12 cellular contexts compared by ENCODE assay signal in the genomic region with DNA sequence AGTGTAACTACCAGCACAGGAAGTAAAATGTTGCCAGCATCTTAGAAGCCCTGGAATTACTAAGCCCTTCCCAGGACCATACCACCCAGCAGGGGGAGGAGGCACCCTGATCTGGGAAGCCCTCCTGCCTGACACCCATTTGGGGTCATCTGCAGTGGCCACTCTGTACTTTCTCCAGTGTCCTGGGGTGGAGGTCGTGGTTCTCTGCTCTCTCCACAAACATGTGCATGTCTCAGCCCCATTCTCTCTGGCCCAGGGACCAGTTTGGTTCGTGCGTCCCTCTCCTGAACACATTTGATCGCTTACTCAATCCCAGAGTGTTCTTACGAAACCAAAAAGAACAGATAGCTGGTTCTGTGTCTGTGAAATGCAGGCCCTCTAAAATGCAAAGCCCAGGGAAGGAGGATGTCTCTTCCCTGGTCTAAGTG. TPM values are rescaled to one million over a fixed set of nuclear protein-coding genes. Genes with fewer than 3 reads are reported as not detected.
DNase-seq lines count a peak whose midpoint lies in the region; ATAC-seq, FAIRE-seq and TF ChIP-seq lines count a peak whose summit lies in the region.
"Had no signal": no experiment of that assay in that cellular context is flagged by ENCODE, and none has a peak within 500 bp of the region (broad histone marks: within the 10 kb centered on the region; RNA-seq: fewer than 3 reads in every experiment).

No MANE protein-coding gene starts in this region.

- FAIRE-seq in RCC 7860 (lab: Jason Lieb, UNC), result no peak
- FAIRE-seq: endometrium, HTR-8/SVneo had no signal

- peak; percentile 29 for DNase-seq in ACHN
- DNase-seq in HCEC 1CT, result peak; percentile 51
- no peak for DNase-seq in left lobe of liver (ENCODE audit: low spot score)
- no peak for DNase-seq in HUDEP-2 (lab: John Stamatoyannopoulos, UW; ENCODE audit: unreplicated experiment in 76 of 76)
- no peak for DNase-seq in RCC 7860 (ENCODE audit: low spot score)
- DNase-seq: CD4-positive, alpha-beta T cell; stimulated activated CD4-positive, alpha-beta T cell treated with anti-CD3 and anti-CD28 coated beads, Interleukin-4, amount 100 ng/mL, for 4 hours had no signal

- in situ Hi-C loops in ACHN (cut with HindIII; ENCODE audit: low pct_ligation_motif_present, low pct_unique_long_range_greater_than_20kb, low sequenced_read_pairs), result no loop called here

- ATAC-seq in left lobe of liver (peak; percentile 86), HG03135 (IDR thresholded peaks at IDR 0.05; ENCODE audit: unreplicated experiment) (no peak), HG02588 (IDR thresholded peaks at IDR 0.05; ENCODE audit: unreplicated experiment) (no peak)

- H3K4me3 ChIP-seq in WI38 (ENCODE audit: low read depth, low read length), result no peak overlapping the region

- TF ChIP-seq CTCF in WI38 (IDR thresholded peaks at IDR 0.05; ENCODE audit: low read depth, low read length), result 0 out of 2 replicates have a peak, but pooled peaks have one; percentile 14

RNA-seq across cellular contexts. Expression of a gene that starts 9.4 kb away (rescaled TPM):
- 3.4 TPM for total RNA-seq in left lobe of liver

RNA-seq across cellular contexts. Expression of a gene that starts 14.9 kb away (rescaled TPM):
- 3.3 TPM for total RNA-seq in left lobe of liver

Comparison
In these comparisons a context has a peak if more than half of its experiments do, and no peak if none do; other contexts are left out.
1. DNase-seq: peak in ACHN (single experiment) and HCEC 1CT (single experiment); none in left lobe of liver (single experiment), HUDEP-2 (0 of 76) and RCC 7860 (single experiment).